Comparison of ENCODE assay signal across 19 cellular contexts in the genomic region with DNA sequence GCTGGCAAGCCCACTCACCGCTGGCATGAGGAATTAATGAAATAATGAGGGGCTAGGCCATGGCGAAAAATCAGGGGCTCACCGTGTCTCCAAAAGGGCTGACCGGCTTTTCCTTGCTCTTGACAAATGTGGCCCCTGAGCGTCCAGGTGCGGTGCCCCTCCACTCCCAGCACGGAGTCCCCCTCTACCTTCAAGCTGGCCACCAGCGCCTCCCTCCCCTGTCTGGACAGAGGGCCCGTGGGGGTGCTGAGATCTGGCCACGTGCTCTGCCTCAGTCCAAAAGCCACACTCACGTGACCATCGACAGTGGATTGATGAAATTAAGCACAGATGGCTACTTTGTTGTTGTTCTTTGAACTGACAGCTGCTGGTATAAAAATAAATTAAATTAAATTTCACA.
DNase-seq lines count a peak whose midpoint lies in the region; ATAC-seq and TF ChIP-seq lines count a peak whose summit lies in the region.
"Had no signal": no experiment of that assay in that cellular context is flagged by ENCODE, and none has a peak within 500 bp of the region (broad histone marks: within the 10 kb centered on the region; RNA-seq: fewer than 3 reads in every experiment).

No MANE protein-coding gene starts in this region.

- no peak overlapping the region for H3K27ac ChIP-seq in heart left ventricle
- H3K27ac ChIP-seq in vagina, result no peak overlapping the region
- H3K27ac ChIP-seq: A549, HL-60, SJCRH30 had no signal

- DNase-seq in Right ventricle myocardium superior (peak; percentile 32), heart left ventricle (no peak), SK-N-DZ (ENCODE audit: low spot score) (peak; percentile 35), myocyte (ENCODE audit: low read depth) (peak; percentile 30), vagina (ENCODE audit: extremely low spot score in 2 of 2) (no peak)
- DNase-seq in activated CD4-positive, alpha-beta T cell treated with anti-CD3 and anti-CD28 coated beads for 36 hours, result no peak
- DNase-seq: DMS53, HCEC 1CT, MV-4-11, NCI-H1417, NCI-H2029, NCI-H2171, NCI-H748 treated with DMSO at 0.1 percent for 48 hours, OCI-M1, SJCRH30 had no signal

- no peaks in the 10 kb centered on the region for H3K4me1 Mint-ChIP-seq in activated CD4-positive, alpha-beta T cell treated with anti-CD3 and anti-CD28 coated beads for 36 hours
- H3K4me1 Mint-ChIP-seq: CD14-positive monocyte had no signal

- H3K27ac Mint-ChIP-seq in activated CD4-positive, alpha-beta T cell treated with anti-CD3 and anti-CD28 coated beads for 36 hours, result no peak overlapping the region
- H3K27ac Mint-ChIP-seq: CD14-positive monocyte had no signal

- ATAC-seq in Right ventricle myocardium superior (ENCODE audit: poor library complexity), result no peak
- no peak for ATAC-seq in heart left ventricle
- ATAC-seq in HG02870 (IDR thresholded peaks at IDR 0.05; ENCODE audit: unreplicated experiment), result no peak
- ATAC-seq in activated CD4-positive, alpha-beta T cell treated with anti-CD3 and anti-CD28 coated beads for 36 hours, result no peak

- no peaks in the 10 kb centered on the region for H3K36me3 Mint-ChIP-seq in activated CD4-positive, alpha-beta T cell treated with anti-CD3 and anti-CD28 coated beads for 36 hours (ENCODE audit: low read depth)
- H3K36me3 Mint-ChIP-seq: CD14-positive monocyte had no signal

- intact Hi-C loops in Right ventricle myocardium superior (cut with DNase I) (no loop called here), heart left ventricle (cut with DNase I) (loop anchor here in 1 of 10 donors (10.0 kb wide), 1 partner anchor 1006 kb away; no protein-coding TSS in a partner anchor), vagina (cut with DNase I) (no loop called here)
- intact Hi-C loops in activated CD4-positive, alpha-beta T cell treated with anti-CD3 and anti-CD28 coated beads for 36 hours (cut with DNase I, micrococcal nuclease), result no loop called here

- H3K9me3 ChIP-seq in heart left ventricle (no peaks in the 10 kb centered on the region), vagina (no peaks in the 10 kb centered on the region)
- H3K9me3 ChIP-seq: A549, SJCRH30 had no signal

- CTCF ChIA-PET in activated CD4-positive, alpha-beta T cell treated with anti-CD3 and anti-CD28 coated beads for 36 hours (lab: Charles Lee), result interaction anchor here (0.7 to 0.8 kb wide), 2 partner anchors 31 to 39 kb away, joined by 3 read pairs; no protein-coding TSS in a partner anchor

- no peak for TF ChIP-seq POLR2A in heart left ventricle (IDR thresholded peaks at IDR 0.05)
- no peak for TF ChIP-seq POLR2A in vagina (IDR thresholded peaks at IDR 0.05)

- TF ChIP-seq CTCF in heart left ventricle (IDR thresholded peaks at IDR 0.05) (no peak), vagina (IDR thresholded peaks at IDR 0.05) (no peak)

- WGBS in heart left ventricle, 4 donors, result 80 to 89% (median 85%) methylated on average over 8 to 12 of the region's 12 CpGs

- H3K9me3 Mint-ChIP-seq in activated CD4-positive, alpha-beta T cell treated with anti-CD3 and anti-CD28 coated beads for 36 hours (ENCODE audit: low read depth), result no peaks in the 10 kb centered on the region

- H3K4me3 ChIP-seq in heart left ventricle (no peak overlapping the region), vagina (no peak overlapping the region)
- H3K4me3 ChIP-seq: A549, SJCRH30 had no signal

- H3K36me3 ChIP-seq in heart left ventricle, result no peaks in the 10 kb centered on the region
- H3K36me3 ChIP-seq in vagina, result no peaks in the 10 kb centered on the region
- H3K36me3 ChIP-seq: SJCRH30 had no signal

- H3K27me3 ChIP-seq in heart left ventricle (no peaks in the 10 kb centered on the region), vagina (no peaks in the 10 kb centered on the region)
- H3K27me3 ChIP-seq: SJCRH30 had no signal

- POLR2A ChIA-PET in activated CD4-positive, alpha-beta T cell treated with anti-CD3 and anti-CD28 coated beads for 36 hours (lab: Charles Lee), result no interaction called here

- H3K4me1 ChIP-seq in heart left ventricle (no peaks in the 10 kb centered on the region), vagina (no peaks in the 10 kb centered on the region)
- H3K4me1 ChIP-seq: A549 had no signal

- no peaks in the 10 kb centered on the region for H3K27me3 Mint-ChIP-seq in activated CD4-positive, alpha-beta T cell treated with anti-CD3 and anti-CD28 coated beads for 36 hours

- H3K4me3 Mint-ChIP-seq in activated CD4-positive, alpha-beta T cell treated with anti-CD3 and anti-CD28 coated beads for 36 hours, result no peak overlapping the region
- H3K4me3 Mint-ChIP-seq: CD14-positive monocyte had no signal

Comparison
In these comparisons a context has a peak if more than half of its experiments do, and no peak if none do; other contexts are left out.
1. DNase-seq: peak in Right ventricle myocardium superior (single experiment), SK-N-DZ (single experiment) and myocyte (single experiment); none in heart left ventricle (0 of 5), activated CD4-positive, alpha-beta T cell treated with anti-CD3 and anti-CD28 coated beads for 36 hours (single experiment) and vagina (0 of 2).